In genomic region chr2:99565227-99565626, GRCh38 we compare ENCODE assay signal across 18 cellular contexts.
A peak's percentile ranks its signal among the peaks of the same experiment; 100 is the strongest.
DNase-seq lines count a peak whose midpoint lies in the region; ATAC-seq and TF ChIP-seq lines count a peak whose summit lies in the region.
"Had no signal": no experiment of that assay in that cellular context is flagged by ENCODE, and none has a peak within 500 bp of the region (broad histone marks: within the 10 kb centered on the region; RNA-seq: fewer than 3 reads in every experiment).

No MANE protein-coding gene starts in this region.

- H3K27ac Mint-ChIP-seq in GM23338 (peak overlapping the region; percentile 50; the same call in 1 of the 2 replicates), endodermal cell (no peak overlapping the region), neural progenitor cell (peak overlapping the region; percentile 73)
- H3K27ac Mint-ChIP-seq in activated T-helper 2 cell treated with anti-CD3 and anti-CD28 coated beads, Interferon-gamma antibody, Interleukin-2, Interleukin-4, amounts not matched to agents 10 μg/mL and 5 μg/mL and 100 μg/mL, durations not matched to agents 14 hours and 24 hours and 36 hours, result no peak overlapping the region
- H3K27ac Mint-ChIP-seq: B cell; CD4-positive, CD25-positive, alpha-beta regulatory T cell; CD8-positive, alpha-beta T cell; HFFc6 had no signal

- CTCF ChIA-PET in OCI-LY7 (lab: Charles Lee; ENCODE audit: unreplicated experiment), result no interaction called here

- H3K27me3 Mint-ChIP-seq in GM23338 (ENCODE audit: insufficient read depth, low read depth, poor library complexity), result no peaks in the 10 kb centered on the region
- peaks cover 14% of the 10 kb centered on the region for H3K27me3 Mint-ChIP-seq in endodermal cell (ENCODE audit: insufficient read depth)
- peaks cover 3% of the 10 kb centered on the region for H3K27me3 Mint-ChIP-seq in neural progenitor cell (ENCODE audit: insufficient read depth, low read depth)
- H3K27me3 Mint-ChIP-seq in activated T-helper 2 cell treated with anti-CD3 and anti-CD28 coated beads, Interferon-gamma antibody, Interleukin-2, Interleukin-4, amounts not matched to agents 10 μg/mL and 5 μg/mL and 100 μg/mL, durations not matched to agents 14 hours and 24 hours and 36 hours (ENCODE audit: low read depth), result peaks cover 7% of the 10 kb centered on the region
- H3K27me3 Mint-ChIP-seq: B cell; CD4-positive, CD25-positive, alpha-beta regulatory T cell had no signal

- H4K20me1 ChIP-seq in GM23338 (replicated peaks; ENCODE audit: insufficient read depth) (no peaks in the 10 kb centered on the region), neural progenitor cell (ENCODE audit: low read depth) (no peaks in the 10 kb centered on the region), OCI-LY7 (ENCODE audit: insufficient read depth, low read length) (no peaks in the 10 kb centered on the region)
- H4K20me1 ChIP-seq: BLaER1 had no signal

- ATAC-seq in GM23338 (peak; percentile 61), GM19035 (IDR thresholded peaks at IDR 0.05; ENCODE audit: unreplicated experiment) (no peak)
- ATAC-seq: CD8-positive, alpha-beta T cell had no signal

- H3K4me1 ChIP-seq in GM23338 (ENCODE audit: insufficient read depth) (peaks cover 6% of the 10 kb centered on the region), endodermal cell (ENCODE audit: control insufficient read depth, insufficient read depth, low read length) (no peaks in the 10 kb centered on the region), neural progenitor cell (peaks cover 9% of the 10 kb centered on the region), OCI-LY7 (ENCODE audit: insufficient read depth, low read length, poor library complexity, severe bottlenecking) (no peaks in the 10 kb centered on the region)
- H3K4me1 ChIP-seq: BLaER1, Caco-2 had no signal

- H3K9ac ChIP-seq in endodermal cell (ENCODE audit: extremely low read depth, low read length, poor library complexity, severe bottlenecking), result no peak overlapping the region
- no peak overlapping the region for H3K9ac ChIP-seq in neural progenitor cell
- H3K9ac ChIP-seq: BLaER1, GM23248 had no signal

- H3K27me3 ChIP-seq in GM23338 (ENCODE audit: insufficient read depth) (no peaks in the 10 kb centered on the region), endodermal cell (ENCODE audit: control insufficient read depth, insufficient read depth, low read length, poor library complexity, severe bottlenecking) (peaks cover 41% of the 10 kb centered on the region), neural progenitor cell (peaks cover 5% of the 10 kb centered on the region)
- H3K27me3 ChIP-seq: BLaER1 had no signal

- no TSS peak for BruUV-seq in OCI-LY7 (replicated peaks; lab: Mats Ljungman, UMichigan)

- H3K4me2 ChIP-seq in GM23338, result no peak overlapping the region
- no peak overlapping the region for H3K4me2 ChIP-seq in neural progenitor cell
- no peak overlapping the region for H3K4me2 ChIP-seq in OCI-LY7 (ENCODE audit: low read length)
- H3K4me2 ChIP-seq: BLaER1 had no signal

- H2AFZ ChIP-seq in GM23338 (no peak overlapping the region), neural progenitor cell (replicated peaks) (no peak overlapping the region), OCI-LY7 (ENCODE audit: low read length) (no peak overlapping the region)
- H2AFZ ChIP-seq: GM23248 had no signal

- H3K4me3 ChIP-seq in GM23338 (no peak overlapping the region), endodermal cell (ENCODE audit: low read length) (no peak overlapping the region), neural progenitor cell (no peak overlapping the region), OCI-LY7 (ENCODE audit: low read depth, low read length, poor library complexity, severe bottlenecking) (no peak overlapping the region)
- H3K4me3 ChIP-seq: BLaER1, GM23248, HAP-1 had no signal

- peaks cover 2% of the 10 kb centered on the region; the same call in 1 of the 2 replicates for H3K9me2 ChIP-seq in GM23338 (ENCODE audit: insufficient read depth)
- H3K9me2 ChIP-seq in OCI-LY7 (ENCODE audit: insufficient read depth, low read length), result no peaks in the 10 kb centered on the region

- intact Hi-C loops in activated T-helper 2 cell treated with anti-CD3 and anti-CD28 coated beads, Interferon-gamma antibody, Interleukin-2, Interleukin-4, amounts not matched to agents 10 μg/mL and 5 μg/mL and 100 μg/mL, durations not matched to agents 14 hours and 24 hours and 36 hours (cut with micrococcal nuclease), result no loop called here
- intact Hi-C loops in OCI-LY7 (cut with micrococcal nuclease; ENCODE audit: unreplicated experiment), result no loop called here

- DNase-seq in GM23338 (ENCODE audit: low spot score) (peak; percentile 48), endodermal cell (no peak), neural progenitor cell (ENCODE audit: low spot score) (no peak), OCI-LY7 (ENCODE audit: low spot score) (no peak)
- no peak for DNase-seq in activated T-helper 2 cell treated with anti-CD3 and anti-CD28 coated beads, Interferon-gamma antibody, Interleukin-2, Interleukin-4, amounts not matched to agents 10 μg/mL and 5 μg/mL and 100 μg/mL, durations not matched to agents 14 hours and 24 hours and 36 hours (ENCODE audit: low spot score)
- DNase-seq: Caco-2; CD4-positive, CD25-positive, alpha-beta regulatory T cell; CD8-positive, alpha-beta T cell; DMS153; DND-41; GM23248; HFFc6 had no signal

- H3K79me2 ChIP-seq in GM23338 (replicated peaks; ENCODE audit: insufficient read depth), result no peaks in the 10 kb centered on the region
- H3K79me2 ChIP-seq in neural progenitor cell (ENCODE audit: low read depth), result no peaks in the 10 kb centered on the region
- H3K79me2 ChIP-seq in OCI-LY7 (ENCODE audit: insufficient read depth, low read depth, low read length), result no peaks in the 10 kb centered on the region

- H3K36me3 Mint-ChIP-seq in GM23338 (ENCODE audit: low read depth) (no peaks in the 10 kb centered on the region), endodermal cell (ENCODE audit: low read depth) (no peaks in the 10 kb centered on the region), neural progenitor cell (peaks cover 2% of the 10 kb centered on the region)
- no peaks in the 10 kb centered on the region for H3K36me3 Mint-ChIP-seq in activated T-helper 2 cell treated with anti-CD3 and anti-CD28 coated beads, Interferon-gamma antibody, Interleukin-2, Interleukin-4, amounts not matched to agents 10 μg/mL and 5 μg/mL and 100 μg/mL, durations not matched to agents 14 hours and 24 hours and 36 hours (ENCODE audit: low read depth)

- H3K9me3 Mint-ChIP-seq in GM23338 (no peaks in the 10 kb centered on the region), endodermal cell (no peaks in the 10 kb centered on the region), neural progenitor cell (no peaks in the 10 kb centered on the region)
- H3K9me3 Mint-ChIP-seq in activated T-helper 2 cell treated with anti-CD3 and anti-CD28 coated beads, Interferon-gamma antibody, Interleukin-2, Interleukin-4, amounts not matched to agents 10 μg/mL and 5 μg/mL and 100 μg/mL, durations not matched to agents 14 hours and 24 hours and 36 hours, result no peaks in the 10 kb centered on the region
- H3K9me3 Mint-ChIP-seq: CD4-positive, CD25-positive, alpha-beta regulatory T cell; CD8-positive, alpha-beta T cell; HFFc6 had no signal

- H3K36me3 ChIP-seq in GM23338 (ENCODE audit: insufficient read depth) (no peaks in the 10 kb centered on the region), endodermal cell (ENCODE audit: control insufficient read depth, insufficient read depth, low read length) (no peaks in the 10 kb centered on the region), neural progenitor cell (no peaks in the 10 kb centered on the region), OCI-LY7 (ENCODE audit: insufficient read depth, low read length) (peaks cover 52% of the 10 kb centered on the region)
- H3K36me3 ChIP-seq: HAP-1 had no signal

- H3K9me3 ChIP-seq in endodermal cell (ENCODE audit: control insufficient read depth, low read length), result no peaks in the 10 kb centered on the region
- H3K9me3 ChIP-seq in neural progenitor cell (ENCODE audit: low read depth), result no peaks in the 10 kb centered on the region
- H3K9me3 ChIP-seq in OCI-LY7 (ENCODE audit: low read length), result no peaks in the 10 kb centered on the region
- H3K9me3 ChIP-seq: BLaER1, Caco-2, HAP-1 had no signal

- peaks cover 5% of the 10 kb centered on the region for H3K4me1 Mint-ChIP-seq in GM23338
- H3K4me1 Mint-ChIP-seq in endodermal cell, result no peaks in the 10 kb centered on the region
- peaks cover 39% of the 10 kb centered on the region for H3K4me1 Mint-ChIP-seq in neural progenitor cell
- H3K4me1 Mint-ChIP-seq in activated T-helper 2 cell treated with anti-CD3 and anti-CD28 coated beads, Interferon-gamma antibody, Interleukin-2, Interleukin-4, amounts not matched to agents 10 μg/mL and 5 μg/mL and 100 μg/mL, durations not matched to agents 14 hours and 24 hours and 36 hours (ENCODE audit: low read depth), result no peaks in the 10 kb centered on the region
- H3K4me1 Mint-ChIP-seq: B cell; CD4-positive, CD25-positive, alpha-beta regulatory T cell had no signal

- 54 to 85% methylated on average over 5 to 7 of the region's 7 CpGs for WGBS in endodermal cell (ENCODE audit: insufficient coverage in 1 of 2, insufficient read length in 1 of 2), 2 experiments

- POLR2A ChIA-PET in OCI-LY7 (lab: Charles Lee), result interaction anchor here (0.5 kb wide), 1 partner anchor 585 kb away, joined by 3 read pairs; no protein-coding TSS in a partner anchor

- H3K4me3 Mint-ChIP-seq in GM23338 (no peak overlapping the region), endodermal cell (no peak overlapping the region), neural progenitor cell (no peak overlapping the region)
- no peak overlapping the region for H3K4me3 Mint-ChIP-seq in activated T-helper 2 cell treated with anti-CD3 and anti-CD28 coated beads, Interferon-gamma antibody, Interleukin-2, Interleukin-4, amounts not matched to agents 10 μg/mL and 5 μg/mL and 100 μg/mL, durations not matched to agents 14 hours and 24 hours and 36 hours (ENCODE audit: low read depth)
- H3K4me3 Mint-ChIP-seq: B cell; CD4-positive, CD25-positive, alpha-beta regulatory T cell; CD8-positive, alpha-beta T cell; HFFc6 had no signal

- TF ChIP-seq CTCF in GM23338 (conservative IDR thresholded peaks at IDR 0.05; ENCODE audit: low read depth in 2 of 2) (no peak), endodermal cell (conservative IDR thresholded peaks at IDR 0.05) (no peak), neural progenitor cell (IDR thresholded peaks at IDR 0.05) (no peak), OCI-LY7 (conservative IDR thresholded peaks at IDR 0.05; ENCODE audit: low read length) (no peak)

- no peak overlapping the region for H3K27ac ChIP-seq in GM23338 (ENCODE audit: low read depth)
- peak overlapping the region; percentile 8 for H3K27ac ChIP-seq in endodermal cell (ENCODE audit: low read depth, low read length)
- no peak overlapping the region for H3K27ac ChIP-seq in neural progenitor cell
- no peak overlapping the region for H3K27ac ChIP-seq in OCI-LY7 (ENCODE audit: low read depth, low read length, poor library complexity, severe bottlenecking)
- H3K27ac ChIP-seq: 22Rv1, BLaER1, C4-2B, GM23248 had no signal

- no peaks in the 10 kb centered on the region for H3F3A ChIP-seq in GM23338 (replicated peaks; ENCODE audit: low read depth)
- no peaks in the 10 kb centered on the region for H3F3A ChIP-seq in neural progenitor cell (ENCODE audit: low read depth)

TF ChIP-seq in GM23338, 12 proteins besides CTCF, POLR2A, EP300 and RAD21 (continues in another document):
- TF ChIP-seq POLR2AphosphoS5 (IDR thresholded peaks at IDR 0.05; ENCODE audit: low read depth), result no peak

Comparison
In these comparisons a context has a peak if more than half of its experiments do, and no peak if none do; other contexts are left out.
1. H3K27ac Mint-ChIP-seq: peak in GM23338 (single experiment) and neural progenitor cell (single experiment); none in endodermal cell (single experiment) and activated T-helper 2 cell treated with anti-CD3 and anti-CD28 coated beads, Interferon-gamma antibody, Interleukin-2, Interleukin-4, amounts not matched to agents 10 μg/mL and 5 μg/mL and 100 μg/mL, durations not matched to agents 14 hours and 24 hours and 36 hours (single experiment).